ENCODE assay signal across 12 cellular contexts in the genomic region with DNA sequence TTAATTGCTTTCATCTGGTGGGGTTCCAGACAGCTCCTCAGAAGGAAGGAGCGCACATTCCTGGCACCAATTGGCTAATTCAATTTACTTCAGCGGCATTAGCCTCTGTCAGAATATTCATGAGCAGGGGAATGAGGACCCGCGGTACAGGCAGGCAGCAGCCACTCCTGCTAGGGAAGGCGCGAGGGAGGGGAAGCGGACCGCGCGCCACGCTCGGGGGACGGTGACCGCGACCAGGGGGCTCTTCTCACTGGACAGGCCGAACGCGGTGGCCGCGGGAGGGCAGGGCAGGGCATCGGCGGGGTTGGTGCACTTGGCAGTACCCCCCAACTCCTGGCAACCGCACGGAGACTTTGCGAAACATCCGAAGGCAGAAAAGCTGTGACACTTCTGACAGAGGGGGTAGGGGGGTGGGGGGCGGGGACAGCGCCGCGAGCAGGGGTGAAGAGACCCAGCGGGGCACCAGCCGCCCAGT. TPM values are rescaled to one million over a fixed set of nuclear protein-coding genes. Genes with fewer than 3 reads are reported as not detected.
A peak's percentile ranks its signal among the peaks of the same experiment; 100 is the strongest.
DNase-seq lines count a peak whose midpoint lies in the region; ATAC-seq and TF ChIP-seq lines count a peak whose summit lies in the region.
"Had no signal": no experiment of that assay in that cellular context is flagged by ENCODE, and none has a peak within 500 bp of the region (broad histone marks: within the 10 kb centered on the region; RNA-seq: fewer than 3 reads in every experiment).

CDH20 (plus strand) TSS at position 160 of the 475 bp plus-strand sequence.

- peak; percentile 39 for ATAC-seq in SK-N-SH treated with all-trans-retinoic acid at 6 μM for 48 hours

- no peaks in the 10 kb centered on the region for H3K36me3 ChIP-seq in OCI-LY7 (ENCODE audit: insufficient read depth, low read length)
- no peaks in the 10 kb centered on the region for H3K36me3 ChIP-seq in ovary

- H3K27me3 ChIP-seq in ovary: no peaks in the 10 kb centered on the region

- TF ChIP-seq POLR2A in ovary (IDR thresholded peaks at IDR 0.05): no peak

- H3K4me1 ChIP-seq in OCI-LY7 (ENCODE audit: insufficient read depth, low read length, poor library complexity, severe bottlenecking) (no peaks in the 10 kb centered on the region), ovary (ENCODE audit: insufficient read depth) (peaks cover 8% of the 10 kb centered on the region)

- POLR2A ChIA-PET in OCI-LY7 (lab: Charles Lee): no interaction called here

- H3K27ac ChIP-seq in OCI-LY7 (ENCODE audit: low read depth, low read length, poor library complexity, severe bottlenecking) (no peak within 1 kb of the TSS), ovary (no peak within 1 kb of the TSS)

- H3K27ac Mint-ChIP-seq in glutamatergic neuron (ENCODE audit: unreplicated experiment) (no peak within 1 kb of the TSS), immature natural killer cell (no peak within 1 kb of the TSS)

- H3K4me1 Mint-ChIP-seq in glutamatergic neuron (ENCODE audit: low read depth, unreplicated experiment): peaks cover 6% of the 10 kb centered on the region
- peaks cover 0 to 9% of the 10 kb centered on the region in 2 donors for H3K4me1 Mint-ChIP-seq in immature natural killer cell

- TF ChIP-seq CTCF in AG09309 (IDR thresholded peaks at IDR 0.05; ENCODE audit: control insufficient read depth, insufficient read depth, low read depth, low read length, missing control alignments): no peak
- TF ChIP-seq CTCF in glutamatergic neuron (IDR thresholded peaks at IDR 0.05; ENCODE audit: partially characterized antibody, unreplicated experiment): no peak
- TF ChIP-seq CTCF in OCI-LY7 (conservative IDR thresholded peaks at IDR 0.05; ENCODE audit: low read length): no peak
- TF ChIP-seq CTCF in ovary (IDR thresholded peaks at IDR 0.05): no peak

- H3K9me3 ChIP-seq in OCI-LY7 (ENCODE audit: low read length): no peaks in the 10 kb centered on the region
- no peaks in the 10 kb centered on the region for H3K9me3 ChIP-seq in ovary

- CTCF ChIA-PET in OCI-LY7 (lab: Charles Lee; ENCODE audit: unreplicated experiment): no interaction called here

- intact Hi-C loops in OCI-LY7 (cut with micrococcal nuclease; ENCODE audit: unreplicated experiment): no loop called here
- intact Hi-C loops in ovary (cut with DNase I): no loop called here

- H2AFZ ChIP-seq in OCI-LY7 (ENCODE audit: low read length): no peak within 1 kb of the TSS

- H3K27me3 Mint-ChIP-seq in glutamatergic neuron (ENCODE audit: unreplicated experiment): peaks cover 21% of the 10 kb centered on the region
- H3K27me3 Mint-ChIP-seq in immature natural killer cell (ENCODE audit: low read depth in 3 of 3): peaks cover 2 to 15% (median 4%) of the 10 kb centered on the region in 3 donors

- H3K9me3 Mint-ChIP-seq in glutamatergic neuron (ENCODE audit: unreplicated experiment) (peaks cover 3% of the 10 kb centered on the region), immature natural killer cell (peaks cover 2 to 17% (median 7%) of the 10 kb centered on the region in 6 donors)

- no peaks in the 10 kb centered on the region for H4K20me1 ChIP-seq in OCI-LY7 (ENCODE audit: insufficient read depth, low read length)

- 3 to 5% (median 4%) methylated on average over 14 to 32 of the region's 32 CpGs for WGBS in ovary, 3 donors

- H3K4me2 ChIP-seq in OCI-LY7 (ENCODE audit: low read length): no peak within 1 kb of the TSS

- H3K4me3 Mint-ChIP-seq in glutamatergic neuron (ENCODE audit: unreplicated experiment) (peak within 1 kb of the TSS; percentile 92), immature natural killer cell (no peak within 1 kb of the TSS)

- TF ChIP-seq EP300 in ovary (IDR thresholded peaks at IDR 0.05): no peak

- H3K4me3 ChIP-seq in AG09309 (ENCODE audit: control insufficient read depth, low read depth, low read length): peak within 1 kb of the TSS; percentile 60
- H3K4me3 ChIP-seq in OCI-LY7 (ENCODE audit: low read depth, low read length, poor library complexity, severe bottlenecking): no peak within 1 kb of the TSS
- no peak within 1 kb of the TSS for H3K4me3 ChIP-seq in ovary

- no TSS peak for BruUV-seq in OCI-LY7 (replicated peaks; lab: Mats Ljungman, UMichigan)

- H3K36me3 Mint-ChIP-seq in glutamatergic neuron (ENCODE audit: unreplicated experiment): peaks cover 5% of the 10 kb centered on the region
- H3K36me3 Mint-ChIP-seq in immature natural killer cell: peaks cover 0 to 3% (median 0%) of the 10 kb centered on the region in 3 donors

- DNase-seq in AG09309 (ENCODE audit: low read depth) (no peak), glutamatergic neuron (peak; percentile 61), nucleus accumbens (lab: John Stamatoyannopoulos, UW) (peak in 47 of 56 donors; percentile 7 to 77 (median 50)), immature natural killer cell (no peak), OCI-LY7 (ENCODE audit: low spot score) (no peak), ovary (no peak), SK-N-DZ (ENCODE audit: low spot score) (no peak)
- DNase-seq: activated T-cell treated with anti-CD3 and anti-CD28 coated beads for 4 hours, MM.1S, SHP77 treated with DMSO at 0.1 percent for 48 hours had no signal

- H3K9me2 ChIP-seq in OCI-LY7 (ENCODE audit: insufficient read depth, low read length): no peaks in the 10 kb centered on the region

- H3K79me2 ChIP-seq in OCI-LY7 (ENCODE audit: insufficient read depth, low read depth, low read length): no peaks in the 10 kb centered on the region

TF ChIP-seq in SK-N-SH treated with all-trans-retinoic acid at 6 μM for 48 hours, 23 proteins besides CTCF, POLR2A, EP300 and RAD21:
- TF ChIP-seq CREB5 (CRISPR knock-in tag; IDR thresholded peaks at IDR 0.05; ENCODE audit: low read depth) (no peak), ZNF565 (CRISPR knock-in tag; conservative IDR thresholded peaks at IDR 0.05; ENCODE audit: low read depth) (no peak), PPARA (CRISPR knock-in tag; IDR thresholded peaks at IDR 0.05; ENCODE audit: borderline replicate concordance) (no peak), GLIS3 (CRISPR knock-in tag; IDR thresholded peaks at IDR 0.05) (no peak), ZNF70 (CRISPR knock-in tag; IDR thresholded peaks at IDR 0.05) (no peak), POU6F1 (CRISPR knock-in tag; IDR thresholded peaks at IDR 0.05; ENCODE audit: borderline replicate concordance, low read depth) (no peak), ESRRG (CRISPR knock-in tag; IDR thresholded peaks at IDR 0.05) (no peak), ZNF8 (CRISPR knock-in tag; IDR thresholded peaks at IDR 0.05) (no peak), SNAI2 (CRISPR knock-in tag; IDR thresholded peaks at IDR 0.05) (no peak), ZFP3 (CRISPR knock-in tag; IDR thresholded peaks at IDR 0.05) (no peak), ZFP30 (CRISPR knock-in tag; IDR thresholded peaks at IDR 0.05) (no peak), CSDC2 (CRISPR knock-in tag; IDR thresholded peaks at IDR 0.05) (no peak), ARNTL (CRISPR knock-in tag; IDR thresholded peaks at IDR 0.05; ENCODE audit: borderline replicate concordance, low read depth) (no peak), TCF4 (CRISPR knock-in tag; IDR thresholded peaks at IDR 0.05; ENCODE audit: borderline replicate concordance) (no peak)
- TF ChIP-seq, protein P1, sequence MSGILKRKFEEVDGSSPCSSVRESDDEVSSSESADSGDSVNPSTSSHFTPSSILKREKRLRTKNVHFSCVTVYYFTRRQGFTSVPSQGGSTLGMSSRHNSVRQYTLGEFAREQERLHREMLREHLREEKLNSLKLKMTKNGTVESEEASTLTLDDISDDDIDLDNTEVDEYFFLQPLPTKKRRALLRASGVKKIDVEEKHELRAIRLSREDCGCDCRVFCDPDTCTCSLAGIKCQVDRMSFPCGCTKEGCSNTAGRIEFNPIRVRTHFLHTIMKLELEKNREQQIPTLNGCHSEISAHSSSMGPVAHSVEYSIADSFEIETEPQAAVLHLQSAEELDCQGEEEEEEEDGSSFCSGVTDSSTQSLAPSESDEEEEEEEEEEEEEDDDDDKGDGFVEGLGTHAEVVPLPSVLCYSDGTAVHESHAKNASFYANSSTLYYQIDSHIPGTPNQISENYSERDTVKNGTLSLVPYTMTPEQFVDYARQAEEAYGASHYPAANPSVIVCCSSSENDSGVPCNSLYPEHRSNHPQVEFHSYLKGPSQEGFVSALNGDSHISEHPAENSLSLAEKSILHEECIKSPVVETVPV (CRISPR knock-in tag; IDR thresholded peaks at IDR 0.05): no peak
TF ChIP-seq in SK-N-SH treated with all-trans-retinoic acid at 6 μM for 48 hours: peak in this region for 0.

RNA-seq across cellular contexts. Expression of gene CDH20, which starts in this region (rescaled TPM):
- total RNA-seq in glutamatergic neuron (ENCODE audit: unreplicated experiment) (0.47 TPM), OCI-LY7 (2022) (not detected in 2 replicates), ovary (under 1 TPM in 2 of 7 donors, not detected in 5; under 0.01 to 0.07 TPM)
- polyA plus RNA-seq in immature natural killer cell (not detected), ovary (under 1 TPM; 0.04 to 0.05 TPM)
- not detected in 2 replicates for total RNA-seq in OCI-LY7 (2014; rRNA removed; shearing (Covaris generic))
- polyA plus RNA-seq in SK-N-DZ (2014; cell fraction: cytosol; rRNA removed): 0.09 and 0.18 TPM in 2 replicates
- polyA plus RNA-seq in SK-N-DZ (2014; cell fraction: nucleus; rRNA removed): 0.06 TPM in 1 of 2 replicates, not detected in the other
- total RNA-seq: glomerular endothelial cell had no signal

Comparison
In these comparisons a context has a peak if more than half of its experiments do, and no peak if none do; other contexts are left out.
1. Peak in DNase-seq in glutamatergic neuron; RNA of the gene not detected or under 1 TPM.
2. DNase-seq: peak in nucleus accumbens (47 of 56); none in AG09309 (single experiment), immature natural killer cell (0 of 3), OCI-LY7 (single experiment), ovary (0 of 5) and SK-N-DZ (single experiment).